ENCODE assay signal across 29 cellular contexts in the genomic region with DNA sequence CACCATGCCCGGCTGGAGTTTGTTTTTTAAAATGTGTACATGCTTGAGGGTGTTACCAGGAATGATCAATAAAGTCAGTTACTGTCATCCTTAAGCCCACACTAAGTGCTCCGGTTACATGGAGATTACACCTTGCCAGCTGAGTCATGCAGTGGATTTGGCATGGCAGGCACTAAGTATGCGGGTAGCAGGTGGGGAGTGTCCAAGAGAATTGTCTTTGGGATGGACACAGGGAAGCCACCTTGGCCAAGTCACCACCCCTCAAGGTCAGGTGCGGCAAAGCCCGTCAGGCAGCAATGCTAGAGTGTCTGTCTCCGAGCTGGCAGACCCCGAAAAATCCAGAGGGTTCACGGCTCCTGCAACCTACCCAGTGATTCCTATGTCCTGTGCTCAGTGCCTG. TPM values are rescaled to one million over a fixed set of nuclear protein-coding genes. Genes with fewer than 3 reads are reported as not detected.
DNase-seq lines count a peak whose midpoint lies in the region; ATAC-seq and TF ChIP-seq lines count a peak whose summit lies in the region.
"Had no signal": no experiment of that assay in that cellular context is flagged by ENCODE, and none has a peak within 500 bp of the region (broad histone marks: within the 10 kb centered on the region; RNA-seq: fewer than 3 reads in every experiment).

No MANE protein-coding gene starts in this region.

- peak overlapping the region; percentile 51 for H4K8ac ChIP-seq in mesenchymal stem cell (ENCODE audit: low read length)

- H3K4me3 ChIP-seq in breast epithelium (no peak overlapping the region), WERI-Rb-1 (ENCODE audit: low read depth, low read length) (no peak overlapping the region), mesenchymal stem cell (ENCODE audit: insufficient read depth in 1 of 2, low read depth in 1 of 2, low read length in 2 of 2) (no peak overlapping the region)
- H3K4me3 ChIP-seq: A549, GM12878, SK-N-MC had no signal

- no peak overlapping the region for H2BK12ac ChIP-seq in mesenchymal stem cell (ENCODE audit: low read length in 2 of 2)

- H3K36me3 Mint-ChIP-seq in MCF 10A (ENCODE audit: insufficient read depth, unreplicated experiment): no peaks in the 10 kb centered on the region
- H3K36me3 Mint-ChIP-seq in activated CD4-positive, alpha-beta T cell treated with anti-CD3 and anti-CD28 coated beads, Interleukin-2, amount 10 ng/mL, durations not matched to agents 24 days and 14 days (ENCODE audit: low read depth): no peaks in the 10 kb centered on the region
- H3K36me3 Mint-ChIP-seq: CD4-positive, alpha-beta memory T cell had no signal

- no peak overlapping the region for H4K91ac ChIP-seq in mesenchymal stem cell (ENCODE audit: low read length)

- H3K4me1 Mint-ChIP-seq in MCF 10A (ENCODE audit: insufficient read depth, unreplicated experiment): peaks cover under 1% of the 10 kb centered on the region
- H3K4me1 Mint-ChIP-seq in activated CD4-positive, alpha-beta T cell treated with anti-CD3 and anti-CD28 coated beads, Interleukin-2, amount 10 ng/mL, durations not matched to agents 24 days and 14 days: no peaks in the 10 kb centered on the region
- H3K4me1 Mint-ChIP-seq: CD4-positive, alpha-beta memory T cell had no signal

- H3K4me1 ChIP-seq in breast epithelium (peaks cover 0 to 3% of the 10 kb centered on the region in 2 donors), mesenchymal stem cell (ENCODE audit: control insufficient read depth, insufficient read depth, low read depth, low read length) (peaks cover 2% of the 10 kb centered on the region)

- intact Hi-C loops in MCF 10A (cut with micrococcal nuclease) (no loop called here), breast epithelium (cut with DNase I; ENCODE audit: low total_unique reads) (no loop called here)
- intact Hi-C loops in activated CD4-positive, alpha-beta T cell treated with anti-CD3 and anti-CD28 coated beads, Interleukin-2, amount 10 ng/mL, durations not matched to agents 24 days and 14 days (cut with micrococcal nuclease): no loop called here

- no peak overlapping the region for H2BK15ac ChIP-seq in mesenchymal stem cell (ENCODE audit: low read depth, poor library complexity, severe bottlenecking)

- H3K9me3 ChIP-seq in breast epithelium (no peaks in the 10 kb centered on the region), WERI-Rb-1 (ENCODE audit: severe bottlenecking) (no peaks in the 10 kb centered on the region), mesenchymal stem cell (ENCODE audit: control insufficient read depth, low read length) (no peaks in the 10 kb centered on the region)
- H3K9me3 ChIP-seq: A549 had no signal

- H3K27me3 ChIP-seq in breast epithelium: no peaks in the 10 kb centered on the region
- no peaks in the 10 kb centered on the region for H3K27me3 ChIP-seq in WERI-Rb-1 (ENCODE audit: insufficient read depth, low read depth, severe bottlenecking)
- H3K27me3 ChIP-seq in mesenchymal stem cell (ENCODE audit: control insufficient read depth in 1 of 2, insufficient read depth in 1 of 2, low read length in 2 of 2): no peaks in the 10 kb centered on the region

- no peak overlapping the region for H2AFZ ChIP-seq in mesenchymal stem cell (ENCODE audit: low read depth, low read length)

- H3K23ac ChIP-seq in mesenchymal stem cell (ENCODE audit: low read length in 2 of 2): no peak overlapping the region

- H2BK120ac ChIP-seq in mesenchymal stem cell (ENCODE audit: low read depth, low read length): no peak overlapping the region

- no peaks in the 10 kb centered on the region for H3K27me3 Mint-ChIP-seq in MCF 10A (ENCODE audit: insufficient read depth, unreplicated experiment)
- peaks cover 8% of the 10 kb centered on the region for H3K27me3 Mint-ChIP-seq in activated CD4-positive, alpha-beta T cell treated with anti-CD3 and anti-CD28 coated beads, Interleukin-2, amount 10 ng/mL, durations not matched to agents 24 days and 14 days

- H2AK5ac ChIP-seq in mesenchymal stem cell (ENCODE audit: low read length, severe bottlenecking): no peak overlapping the region

- POLR2A ChIA-PET in MCF 10A (lab: Yijun Ruan, JAX): interaction anchor here (0.6 kb wide), 1 partner anchor 1825 kb away, joined by 3 read pairs; no protein-coding TSS in a partner anchor

- no peak overlapping the region for H3K9ac ChIP-seq in mesenchymal stem cell (ENCODE audit: low read length)

- H3K4ac ChIP-seq in mesenchymal stem cell (ENCODE audit: low read depth in 1 of 2, low read length in 2 of 2): no peak overlapping the region

- H3K4me3 Mint-ChIP-seq in MCF 10A (ENCODE audit: unreplicated experiment): no peak overlapping the region
- no peak overlapping the region for H3K4me3 Mint-ChIP-seq in activated CD4-positive, alpha-beta T cell treated with anti-CD3 and anti-CD28 coated beads, Interleukin-2, amount 10 ng/mL, durations not matched to agents 24 days and 14 days

- CTCF ChIA-PET in MCF 10A (lab: Yijun Ruan, JAX): interaction anchor here (0.6 kb wide), 1 partner anchor 30 kb away, joined by 3 read pairs; no protein-coding TSS in a partner anchor

- 94% methylated on average over 8 of the region's 8 CpGs for WGBS in mesenchymal stem cell

- no peak for TF ChIP-seq POLR2A in breast epithelium (IDR thresholded peaks at IDR 0.05)

- ATAC-seq in HG02610 (IDR thresholded peaks at IDR 0.05; ENCODE audit: unreplicated experiment) (no peak), GM19023 (IDR thresholded peaks at IDR 0.05; ENCODE audit: unreplicated experiment) (no peak)
- ATAC-seq: A549, GM12878, HepG2, Panc1 had no signal

- no peak overlapping the region for H3K27ac Mint-ChIP-seq in MCF 10A (ENCODE audit: low read depth, unreplicated experiment)
- no peak overlapping the region for H3K27ac Mint-ChIP-seq in activated CD4-positive, alpha-beta T cell treated with anti-CD3 and anti-CD28 coated beads, Interleukin-2, amount 10 ng/mL, durations not matched to agents 24 days and 14 days
- H3K27ac Mint-ChIP-seq: CD4-positive, alpha-beta memory T cell had no signal

- H3K79me1 ChIP-seq in mesenchymal stem cell (replicated peaks; ENCODE audit: low read length, poor library complexity, severe bottlenecking): peaks cover 2% of the 10 kb centered on the region

- H3K9me3 Mint-ChIP-seq in MCF 10A (ENCODE audit: unreplicated experiment): no peaks in the 10 kb centered on the region
- no peaks in the 10 kb centered on the region for H3K9me3 Mint-ChIP-seq in activated CD4-positive, alpha-beta T cell treated with anti-CD3 and anti-CD28 coated beads, Interleukin-2, amount 10 ng/mL, durations not matched to agents 24 days and 14 days
- H3K9me3 Mint-ChIP-seq: CD4-positive, alpha-beta memory T cell had no signal

- BruUV-seq in MCF 10A (replicated peaks; lab: Mats Ljungman, UMichigan): no TSS peak

- H3K27ac ChIP-seq in breast epithelium: no peak overlapping the region
- H3K27ac ChIP-seq in WERI-Rb-1: no peak overlapping the region
- no peak overlapping the region for H3K27ac ChIP-seq in mesenchymal stem cell (ENCODE audit: low read length, poor library complexity, severe bottlenecking)
- H3K27ac ChIP-seq: A549, RWPE1, SK-N-MC had no signal

- TF ChIP-seq CTCF in MCF 10A (IDR thresholded peaks at IDR 0.05; ENCODE audit: unreplicated experiment) (no peak), breast epithelium (IDR thresholded peaks at IDR 0.05) (no peak), WERI-Rb-1 (IDR thresholded peaks at IDR 0.05; ENCODE audit: low read depth, low read length) (no peak)

- H3K18ac ChIP-seq in mesenchymal stem cell (ENCODE audit: low read depth in 1 of 2, low read length in 2 of 2): no peak overlapping the region

- H3K14ac ChIP-seq in mesenchymal stem cell (ENCODE audit: low read length in 2 of 2): no peak overlapping the region

- H3K36me3 ChIP-seq in breast epithelium: no peaks in the 10 kb centered on the region
- no peaks in the 10 kb centered on the region; the same call in 1 of the 2 replicates for H3K36me3 ChIP-seq in WERI-Rb-1
- no peaks in the 10 kb centered on the region for H3K36me3 ChIP-seq in mesenchymal stem cell (ENCODE audit: control insufficient read depth in 1 of 2, insufficient read depth in 2 of 2, low read depth in 1 of 2, low read length in 2 of 2)

- H3K4me2 ChIP-seq in mesenchymal stem cell (ENCODE audit: low read length, poor library complexity, severe bottlenecking): no peak overlapping the region
- H3K4me2 ChIP-seq: A549 had no signal

- DNase-seq in MCF 10A (ENCODE audit: unreplicated experiment) (peak; percentile 14), breast epithelium (ENCODE audit: low spot score in 2 of 2) (no peak), WERI-Rb-1 (peak; percentile 19), mesenchymal stem cell (no peak)
- no peak for DNase-seq in activated CD4-positive, alpha-beta T cell treated with anti-CD3 and anti-CD28 coated beads, Interleukin-2, amount 10 ng/mL, durations not matched to agents 24 days and 14 days
- DNase-seq: C1 segment of cervical spinal cord; CD4-positive, alpha-beta memory T cell; COR-L47; DMS79; EL; GDM1; GOT3; HCEC 1CT; Karpas-422; MV-4-11; NCI-H1105; NCI-H1436 treated with DMSO at 0.1 percent for 48 hours; NCI-H187 treated with DMSO at 0.1 percent for 48 hours; NCI-H446 treated with DMSO at 0.1 percent for 48 hours; NCI-H526; SIG-M5 had no signal

- no peak overlapping the region for H2BK5ac ChIP-seq in mesenchymal stem cell (ENCODE audit: low read depth, low read length, poor library complexity, severe bottlenecking)

RNA-seq across cellular contexts. Expression of a gene that starts 54.8 kb away (rescaled TPM):
- total RNA-seq in MCF 10A (2022) (not detected in 2 replicates), breast epithelium (not detected)
- polyA plus RNA-seq in mesenchymal stem cell (2013, experiment 1 of 2): not detected
- polyA plus RNA-seq in mesenchymal stem cell (2013, experiment 2 of 2): not detected
- not detected in 2 replicates for total RNA-seq in activated CD4-positive, alpha-beta T cell treated with anti-CD3 and anti-CD28 coated beads, Interleukin-2, amount 10 ng/mL, durations not matched to agents 24 days and 14 days
- total RNA-seq: CD4-positive, alpha-beta memory T cell; GM12878; HepG2 had no signal
- polyA plus RNA-seq: CD4-positive, alpha-beta memory T cell; GM12878; HepG2 had no signal

Comparison
In these comparisons a context has a peak if more than half of its experiments do, and no peak if none do; other contexts are left out.
1. DNase-seq: peak in MCF 10A (single experiment) and WERI-Rb-1 (single experiment); none in breast epithelium (0 of 2), mesenchymal stem cell (single experiment) and activated CD4-positive, alpha-beta T cell treated with anti-CD3 and anti-CD28 coated beads, Interleukin-2, amount 10 ng/mL, durations not matched to agents 24 days and 14 days (single experiment).